29 cellular contexts compared by ENCODE assay signal in genomic region chr4:74268643-74269042, GRCh38. TPM values are rescaled to one million over a fixed set of nuclear protein-coding genes. Genes with fewer than 3 reads are reported as not detected.
"Had no signal": no experiment of that assay in that cellular context is flagged by ENCODE, and none has a peak within 500 bp of the region (broad histone marks: within the 10 kb centered on the region; RNA-seq: fewer than 3 reads in every experiment).

No MANE protein-coding gene starts in this region.

- H3K36me3 ChIP-seq: gastroesophageal sphincter, sigmoid colon, transverse colon had no signal

- H3K27ac Mint-ChIP-seq: activated B cell treated with CpG ODN at 0.5 μM for 24 hours; activated CD4-positive, alpha-beta T cell treated with anti-CD3 and anti-CD28 coated beads for 36 hours; activated CD8-positive, alpha-beta memory T cell treated with anti-CD3 and anti-CD28 coated beads, Interleukin-2, amount 10 ng/mL, durations not matched to agents 7 days and 5 days; activated CD8-positive, alpha-beta T cell treated with anti-CD3 and anti-CD28 coated beads, Interleukin-2, amount 10 ng/mL, durations not matched to agents 7 days and 5 days; activated naive CD4-positive, alpha-beta T cell treated with anti-CD3 and anti-CD28 coated beads, Interleukin-2, amount 50 U/mL, for 24 hours; activated naive CD8-positive, alpha-beta T cell treated with anti-CD3 and anti-CD28 coated beads, Interleukin-2, amount 50 U/mL, for 24 hours; activated T-helper 2 cell treated with anti-CD3 and anti-CD28 coated beads, Interferon-gamma antibody, Interleukin-2, Interleukin-4, amounts not matched to agents 10 μg/mL and 5 μg/mL and 100 μg/mL, durations not matched to agents 14 hours and 24 hours and 36 hours; T-helper 2 cell treated with Interferon-gamma antibody and Interleukin-4, amounts not matched to agents 5 μg/mL and 100 μg/mL, for 36 hours had no signal

- H3K4me3 Mint-ChIP-seq: activated B cell treated with CpG ODN at 0.5 μM for 24 hours; activated CD4-positive, alpha-beta T cell treated with anti-CD3 and anti-CD28 coated beads for 36 hours; activated CD8-positive, alpha-beta memory T cell treated with anti-CD3 and anti-CD28 coated beads, Interleukin-2, amount 10 ng/mL, durations not matched to agents 7 days and 5 days; activated CD8-positive, alpha-beta T cell treated with anti-CD3 and anti-CD28 coated beads, Interleukin-2, amount 10 ng/mL, durations not matched to agents 7 days and 5 days; activated naive CD4-positive, alpha-beta T cell treated with anti-CD3 and anti-CD28 coated beads, Interleukin-2, amount 50 U/mL, for 24 hours; activated naive CD8-positive, alpha-beta T cell treated with anti-CD3 and anti-CD28 coated beads, Interleukin-2, amount 50 U/mL, for 24 hours; naive thymus-derived CD4-positive, alpha-beta T cell; T-helper 2 cell treated with Interferon-gamma antibody and Interleukin-4, amounts not matched to agents 5 μg/mL and 100 μg/mL, for 36 hours had no signal

- H3K27me3 ChIP-seq: gastroesophageal sphincter, hepatocyte, sigmoid colon, testis, transverse colon had no signal

- H3K4me1 Mint-ChIP-seq: activated B cell treated with CpG ODN at 0.5 μM for 24 hours had no signal

- FAIRE-seq: colon had no signal

- H3K9me3 Mint-ChIP-seq: activated B cell treated with CpG ODN at 0.5 μM for 24 hours; activated naive CD4-positive, alpha-beta T cell treated with anti-CD3 and anti-CD28 coated beads, Interleukin-2, amount 50 U/mL, for 24 hours; activated naive CD8-positive, alpha-beta T cell treated with anti-CD3 and anti-CD28 coated beads, Interleukin-2, amount 50 U/mL, for 24 hours; activated T-helper 2 cell treated with anti-CD3 and anti-CD28 coated beads, Interferon-gamma antibody, Interleukin-2, Interleukin-4, amounts not matched to agents 10 μg/mL and 5 μg/mL and 100 μg/mL, durations not matched to agents 14 hours and 24 hours and 36 hours; naive thymus-derived CD4-positive, alpha-beta T cell; T-helper 2 cell treated with Interferon-gamma antibody and Interleukin-4, amounts not matched to agents 5 μg/mL and 100 μg/mL, for 36 hours had no signal

- H3K27ac ChIP-seq: gastroesophageal sphincter, parathyroid adenoma, psoas muscle, sigmoid colon, testis, transverse colon had no signal

- H3K9me3 ChIP-seq: gastroesophageal sphincter, psoas muscle, sigmoid colon, testis, transverse colon had no signal

- DNase-seq: activated B cell treated with CpG ODN at 0.5 μM for 24 hours; activated CD4-positive, alpha-beta T cell treated with anti-CD3 and anti-CD28 coated beads for 36 hours; activated CD8-positive, alpha-beta memory T cell treated with anti-CD3 and anti-CD28 coated beads, Interleukin-2, amount 10 ng/mL, durations not matched to agents 7 days and 5 days; activated CD8-positive, alpha-beta T cell treated with anti-CD3 and anti-CD28 coated beads, Interleukin-2, amount 10 ng/mL, durations not matched to agents 7 days and 5 days; activated naive CD8-positive, alpha-beta T cell treated with anti-CD3 and anti-CD28 coated beads, Interleukin-2, amount 50 U/mL, for 24 hours; activated T-cell treated with anti-CD3 and anti-CD28 coated beads, Interleukin-2, amount 50 U/mL, for 48 hours; amygdala; effector CD4-positive, alpha-beta T cell; islet precursor cell; left cardiac atrium; midbrain; naive thymus-derived CD4-positive, alpha-beta T cell; nucleus accumbens; psoas muscle; sigmoid colon; stimulated activated CD4-positive, alpha-beta T cell treated with anti-CD3 and anti-CD28 coated beads, Interleukin-2, amount 100 ng/mL, for 48 hours; stimulated activated naive CD4-positive, alpha-beta T cell treated with Interleukin-2 at 50 U/mL for 16 hours; testis; transverse colon had no signal

- H3K4me1 ChIP-seq: gastroesophageal sphincter, parathyroid adenoma, sigmoid colon, testis, transverse colon had no signal

- H3K79me2 ChIP-seq: hepatocyte, parathyroid adenoma had no signal

- H3K4me2 ChIP-seq: hepatocyte had no signal

- ATAC-seq: activated CD4-positive, alpha-beta T cell treated with anti-CD3 and anti-CD28 coated beads for 36 hours; activated CD8-positive, alpha-beta memory T cell treated with anti-CD3 and anti-CD28 coated beads, Interleukin-2, amount 10 ng/mL, durations not matched to agents 7 days and 5 days; activated CD8-positive, alpha-beta T cell treated with anti-CD3 and anti-CD28 coated beads, Interleukin-2, amount 10 ng/mL, durations not matched to agents 7 days and 5 days; activated naive CD8-positive, alpha-beta T cell treated with anti-CD3 and anti-CD28 coated beads, Interleukin-2, amount 50 U/mL, for 24 hours; gastroesophageal sphincter; naive thymus-derived CD4-positive, alpha-beta T cell had no signal

- H3K36me3 Mint-ChIP-seq: activated CD8-positive, alpha-beta memory T cell treated with anti-CD3 and anti-CD28 coated beads, Interleukin-2, amount 10 ng/mL, durations not matched to agents 7 days and 5 days had no signal

- H3K4me3 ChIP-seq: gastroesophageal sphincter, hepatocyte, psoas muscle, sigmoid colon, testis, transverse colon had no signal

- H3K9ac ChIP-seq: parathyroid adenoma had no signal

- H2AFZ ChIP-seq: hepatocyte, parathyroid adenoma had no signal

- H3K27me3 Mint-ChIP-seq: activated B cell treated with CpG ODN at 0.5 μM for 24 hours; activated CD4-positive, alpha-beta T cell treated with anti-CD3 and anti-CD28 coated beads for 36 hours; activated CD8-positive, alpha-beta memory T cell treated with anti-CD3 and anti-CD28 coated beads, Interleukin-2, amount 10 ng/mL, durations not matched to agents 7 days and 5 days; activated naive CD4-positive, alpha-beta T cell treated with anti-CD3 and anti-CD28 coated beads, Interleukin-2, amount 50 U/mL, for 24 hours; activated naive CD8-positive, alpha-beta T cell treated with anti-CD3 and anti-CD28 coated beads, Interleukin-2, amount 50 U/mL, for 24 hours; naive thymus-derived CD4-positive, alpha-beta T cell had no signal

RNA-seq across cellular contexts. Expression of gene EPGN, which starts 39.6 kb away (rescaled TPM):
- total RNA-seq: activated B cell treated with CpG ODN at 0.5 μM for 24 hours; activated CD8-positive, alpha-beta memory T cell treated with anti-CD3 and anti-CD28 coated beads, Interleukin-2, amount 10 ng/mL, durations not matched to agents 7 days and 5 days; activated CD8-positive, alpha-beta T cell treated with anti-CD3 and anti-CD28 coated beads, Interleukin-2, amount 10 ng/mL, durations not matched to agents 7 days and 5 days; activated T-helper 2 cell treated with anti-CD3 and anti-CD28 coated beads, Interferon-gamma antibody, Interleukin-2, Interleukin-4, amounts not matched to agents 10 μg/mL and 5 μg/mL and 100 μg/mL, durations not matched to agents 14 hours and 24 hours and 36 hours; sigmoid colon; transverse colon; urinary bladder had no signal
- polyA plus RNA-seq: liver, neural cell had no signal
